ENCODE assay signal across 18 cellular contexts in the genomic region with DNA sequence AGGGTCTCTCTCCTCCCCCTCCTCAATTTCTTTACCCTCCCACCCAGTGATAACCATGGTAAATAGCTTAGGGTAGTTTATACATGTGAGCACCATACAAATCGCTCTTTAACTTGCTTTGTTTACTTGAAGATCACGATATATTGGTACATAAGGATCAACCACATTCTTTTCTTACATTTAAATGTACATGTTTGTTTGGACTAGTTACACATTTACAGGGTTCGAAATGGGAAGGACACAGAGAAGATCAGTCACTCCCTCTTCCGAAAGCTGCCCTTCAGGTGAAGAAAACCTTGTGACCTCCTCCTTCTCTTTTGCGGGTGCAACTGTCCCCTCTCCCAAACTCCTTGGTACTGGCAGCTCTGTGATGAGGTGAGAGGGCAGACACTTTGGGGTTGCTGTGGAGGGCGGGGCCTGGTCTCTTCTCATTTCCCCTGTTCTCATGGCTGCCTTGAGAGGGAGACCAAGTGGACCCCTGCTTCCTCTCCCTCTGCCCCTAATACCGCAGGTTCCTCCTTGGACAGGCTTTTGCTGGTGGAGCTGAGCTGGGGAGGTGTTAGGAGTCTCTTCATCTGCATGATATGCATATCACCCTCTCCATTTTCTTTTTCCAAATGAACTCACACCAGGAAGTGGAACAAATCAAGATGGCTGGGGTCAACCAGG. TPM values are rescaled to one million over a fixed set of nuclear protein-coding genes. Genes with fewer than 3 reads are reported as not detected.
"Had no signal": no experiment of that assay in that cellular context is flagged by ENCODE, and none has a peak within 500 bp of the region (broad histone marks: within the 10 kb centered on the region; RNA-seq: fewer than 3 reads in every experiment).

No MANE protein-coding gene starts in this region.

- ATAC-seq: activated CD4-positive, CD25-positive, alpha-beta regulatory T cell treated with anti-CD3 and anti-CD28 coated beads, Interleukin-2, amount 50 U/mL, for 24 hours; activated naive CD8-positive, alpha-beta T cell treated with anti-CD3 and anti-CD28 coated beads, Interleukin-2, amount 50 U/mL, for 24 hours; activated T-cell treated with anti-CD3 and anti-CD28 coated beads, Interleukin-2, amount 50 U/mL, for 72 hours; natural killer cell treated with Interleukin-12 subunit alpha and Interleukin-12 subunit beta and Interleukin-15 and Interleukin-18, amount 100 ng/mL, for 72 hours; psoas muscle had no signal

- FAIRE-seq: astrocyte, frontal cortex, kidney had no signal

- H3K9me3 ChIP-seq: colonic mucosa, psoas muscle had no signal

- H3K27ac ChIP-seq: colonic mucosa, psoas muscle had no signal

- H3K27me3 ChIP-seq: colonic mucosa had no signal

- DNase-seq: activated CD4-positive, alpha-beta memory T cell treated with anti-CD3 and anti-CD28 coated beads for 36 hours; activated CD8-positive, alpha-beta memory T cell treated with anti-CD3 and anti-CD28 coated beads, Interleukin-2, amount 50 U/mL, for 4 hours; activated naive CD8-positive, alpha-beta T cell treated with anti-CD3 and anti-CD28 coated beads, Interleukin-2, amount 50 U/mL, for 24 hours; activated T-cell treated with anti-CD3 and anti-CD28 coated beads, Interleukin-2, amount 50 U/mL, for 72 hours; colonic mucosa; effector CD4-positive, alpha-beta T cell; kidney; left ventricle myocardium superior; mesenchymal stem cell; occipital lobe; psoas muscle; stimulated activated CD4-positive, alpha-beta T cell treated with anti-CD3 and anti-CD28 coated beads, Interleukin-12 subunit alpha, Interleukin-12 subunit beta, amount 100 ng/mL, for 4 hours; stimulated activated naive CD4-positive, alpha-beta T cell treated with Interleukin-2 at 50 U/mL for 16 hours; T-helper 2 cell had no signal

- H3K36me3 ChIP-seq: colonic mucosa had no signal

- H3K4me3 ChIP-seq: colonic mucosa, psoas muscle had no signal

- H3K4me1 ChIP-seq: colonic mucosa, psoas muscle had no signal

RNA-seq across cellular contexts. Expression of gene PIK3R6, which starts 4.7 kb away (rescaled TPM):
- total RNA-seq: astrocyte had no signal
